ENCODE assay signal across 1 cellular context in genomic region chr6:106512048-106512957, GRCh38.
TF ChIP-seq lines count a peak whose summit lies in the region.

No MANE protein-coding gene starts in this region.

TF ChIP-seq in HepG2, 621 proteins besides CTCF, POLR2A, EP300 and RAD21 (continued from another document and continues in another):
- peak; percentile 27; the same call in 1 of the 2 replicates for TF ChIP-seq STAT6 (CRISPR knock-in tag; IDR thresholded peaks at IDR 0.05; ENCODE audit: borderline replicate concordance)
- TF ChIP-seq SIN3A (IDR thresholded peaks at IDR 0.05; ENCODE audit: borderline replicate concordance, low read depth, low read length): peak; percentile 60; the same call in 1 of the 2 replicates
- TF ChIP-seq NR3C1 (CRISPR knock-in tag; IDR thresholded peaks at IDR 0.05): no peak
- no peak for TF ChIP-seq SOX13 (IDR thresholded peaks at IDR 0.05)
- TF ChIP-seq SOX13 (CRISPR knock-in tag; conservative IDR thresholded peaks at IDR 0.05 in 1 of 2, IDR thresholded peaks at IDR 0.05 in 1 of 2): peak in 1 of 2 experiments; percentile 21; a peak in 1 of 4 replicates
- no peak for TF ChIP-seq AFF4 (CRISPR knock-in tag; IDR thresholded peaks at IDR 0.05)
- TF ChIP-seq TAF15 (IDR thresholded peaks at IDR 0.05; ENCODE audit: low read depth, low read length, poor library complexity, severe bottlenecking): no peak
- TF ChIP-seq ZBTB33 (CRISPR knock-in tag; IDR thresholded peaks at IDR 0.05): no peak
- no peak for TF ChIP-seq ONECUT2 (CRISPR knock-in tag; IDR thresholded peaks at IDR 0.05)
- TF ChIP-seq THYN1 (CRISPR knock-in tag; IDR thresholded peaks at IDR 0.05; ENCODE audit: borderline replicate concordance, low read depth): 0 out of 2 replicates have a peak, but pooled peaks have one; percentile 65
- 0 out of 2 replicates have a peak, but pooled peaks have one; percentile 71 for TF ChIP-seq ZNF841 (CRISPR knock-in tag; IDR thresholded peaks at IDR 0.05; ENCODE audit: borderline replicate concordance)
- TF ChIP-seq GTF2F1 (IDR thresholded peaks at IDR 0.05; ENCODE audit: low read length): no peak
- no peak for TF ChIP-seq ZNF580 (CRISPR knock-in tag; IDR thresholded peaks at IDR 0.05; ENCODE audit: borderline replicate concordance, low read depth)
- no peak for TF ChIP-seq ZNF432 (CRISPR knock-in tag; IDR thresholded peaks at IDR 0.05; ENCODE audit: borderline replicate concordance)
- TF ChIP-seq MXD3 (CRISPR knock-in tag; IDR thresholded peaks at IDR 0.05): no peak
- 0 out of 2 replicates have a peak, but pooled peaks have one; percentile 66 for TF ChIP-seq ZNF431 (CRISPR knock-in tag; IDR thresholded peaks at IDR 0.05; ENCODE audit: borderline replicate concordance, low read depth)
- no peak for TF ChIP-seq ZNF557 (CRISPR knock-in tag; IDR thresholded peaks at IDR 0.05)
- TF ChIP-seq NKX3-1 (CRISPR knock-in tag; IDR thresholded peaks at IDR 0.05): no peak
- 0 out of 2 replicates have a peak, but pooled peaks have one; percentile 23 for TF ChIP-seq ZNF253 (CRISPR knock-in tag; IDR thresholded peaks at IDR 0.05; ENCODE audit: borderline replicate concordance)
- TF ChIP-seq TCF12 (IDR thresholded peaks at IDR 0.05): no peak
- TF ChIP-seq TCF12 (CRISPR knock-in tag; IDR thresholded peaks at IDR 0.05): no peak
- peak; percentile 15 for TF ChIP-seq ZBTB7B (CRISPR knock-in tag; IDR thresholded peaks at IDR 0.05)
- peak; percentile 49; the same call in 1 of the 2 replicates for TF ChIP-seq CREBL2 (CRISPR knock-in tag; IDR thresholded peaks at IDR 0.05; ENCODE audit: borderline replicate concordance)
- TF ChIP-seq NBN (conservative IDR thresholded peaks at IDR 0.05): no peak
- no peak for TF ChIP-seq ZNF850 (CRISPR knock-in tag; conservative IDR thresholded peaks at IDR 0.05)
- TF ChIP-seq TAF1 (CRISPR knock-in tag; IDR thresholded peaks at IDR 0.05): peak; percentile 52; the same call in 1 of the 2 replicates
- no peak for TF ChIP-seq REST (IDR thresholded peaks at IDR 0.05; ENCODE audit: borderline replicate concordance in 1 of 2, low read depth in 1 of 2, low read length in 2 of 2)
- 0 out of 2 replicates have a peak, but pooled peaks have one; percentile 9 for TF ChIP-seq KDM3A (CRISPR knock-in tag; IDR thresholded peaks at IDR 0.05; ENCODE audit: low read depth)
- TF ChIP-seq THAP7 (CRISPR knock-in tag; IDR thresholded peaks at IDR 0.05): no peak
- peak; percentile 32; the same call in 1 of the 2 replicates for TF ChIP-seq MAF1 (CRISPR knock-in tag; IDR thresholded peaks at IDR 0.05; ENCODE audit: borderline replicate concordance)
- TF ChIP-seq KLF12 (CRISPR knock-in tag; IDR thresholded peaks at IDR 0.05; ENCODE audit: borderline replicate concordance): no peak
- TF ChIP-seq NFIC (IDR thresholded peaks at IDR 0.05; ENCODE audit: low read length): no peak
- TF ChIP-seq ZBTB8A (CRISPR knock-in tag; IDR thresholded peaks at IDR 0.05; ENCODE audit: borderline replicate concordance, low read depth): no peak
- TF ChIP-seq ZNF546 (CRISPR knock-in tag; conservative IDR thresholded peaks at IDR 0.05): no peak
- TF ChIP-seq ZNF296 (CRISPR knock-in tag; conservative IDR thresholded peaks at IDR 0.05): no peak
- no peak for TF ChIP-seq RFX3 (CRISPR knock-in tag; IDR thresholded peaks at IDR 0.05)
- TF ChIP-seq ZNF816 (CRISPR knock-in tag; IDR thresholded peaks at IDR 0.05; ENCODE audit: borderline replicate concordance): no peak; the same call in 1 of the 2 replicates
- peak; percentile 91 for TF ChIP-seq ZNF710 (CRISPR knock-in tag; IDR thresholded peaks at IDR 0.05; ENCODE audit: borderline replicate concordance)
- no peak for TF ChIP-seq ZFP36L1 (CRISPR knock-in tag; IDR thresholded peaks at IDR 0.05)
- TF ChIP-seq SMARCE1 (IDR thresholded peaks at IDR 0.05; ENCODE audit: borderline replicate concordance): no peak
- no peak for TF ChIP-seq CHD4 (IDR thresholded peaks at IDR 0.05; ENCODE audit: borderline replicate concordance, low read length)
- no peak for TF ChIP-seq SSRP1 (CRISPR knock-in tag; IDR thresholded peaks at IDR 0.05)
- peak; percentile 54; the same call in 1 of the 2 replicates for TF ChIP-seq ZNF768 (CRISPR knock-in tag; IDR thresholded peaks at IDR 0.05)
- TF ChIP-seq TP53 (CRISPR knock-in tag; conservative IDR thresholded peaks at IDR 0.05): 0 out of 2 replicates have a peak, but pooled peaks have one; percentile 37
